In genomic region chr4:1233641-1234277, GRCh38 we compare ENCODE assay signal across 12 cellular contexts. TPM values are rescaled to one million over a fixed set of nuclear protein-coding genes. Genes with fewer than 3 reads are reported as not detected.
DNase-seq lines count a peak whose midpoint lies in the region; ATAC-seq, FAIRE-seq and TF ChIP-seq lines count a peak whose summit lies in the region.
"Had no signal": no experiment of that assay in that cellular context is flagged by ENCODE, and none has a peak within 500 bp of the region (broad histone marks: within the 10 kb centered on the region; RNA-seq: fewer than 3 reads in every experiment).

No MANE protein-coding gene starts in this region.

- in situ Hi-C loops in G401 (cut with HindIII; ENCODE audit: low sequenced_read_pairs) = no loop called here
- in situ Hi-C loops in astrocyte of the cerebellum (cut with HindIII; ENCODE audit: low sequenced_read_pairs) = no loop called here

- no peak for TF ChIP-seq POLR2A in heart left ventricle (IDR thresholded peaks at IDR 0.05)

- H3K36me3 ChIP-seq in heart left ventricle (peaks cover 0 to 96% (median 63%) of the 10 kb centered on the region in 9 donors), pancreas (peaks cover 9 to 54% (median 23%) of the 10 kb centered on the region in 3 donors)

- DNase-seq in G401 (ENCODE audit: low spot score) = peak; percentile 61
- DNase-seq in astrocyte of the cerebellum (ENCODE audit: low read depth) = no peak
- DNase-seq in heart left ventricle = peak in 2 of 5 donors; percentile 45 to 61
- DNase-seq in pancreas = peak in 4 of 6 donors; percentile 4 to 70 (median 37)
- no peak for DNase-seq in pons (ENCODE audit: low spot score)
- DNase-seq: hippocampal formation, NCI-H187 treated with DMSO at 0.1 percent for 48 hours, T-helper 1 cell had no signal

- H3K4me1 ChIP-seq in heart left ventricle (peaks cover 0 to 31% (median 23%) of the 10 kb centered on the region in 12 donors), pancreas (no peaks in the 10 kb centered on the region)

- peak; percentile 22 to 53 (median 48) for ATAC-seq in heart left ventricle
- peak in 3 of 4 donors; percentile 16 to 33 (median 17) for ATAC-seq in pancreas
- ATAC-seq in GM18520 (IDR thresholded peaks at IDR 0.05; ENCODE audit: unreplicated experiment) = no peak
- ATAC-seq in GM21717 (IDR thresholded peaks at IDR 0.05; ENCODE audit: unreplicated experiment) = no peak
- no peak for ATAC-seq in HG02870 (IDR thresholded peaks at IDR 0.05; ENCODE audit: unreplicated experiment)
- ATAC-seq: activated T-helper 17 cell treated with anti-CD3 and anti-CD28 coated beads, Interleukin-2, amount 50 U/mL, for 72 hours had no signal

- H3K27ac ChIP-seq in heart left ventricle (peak overlapping the region in 11 of 12 donors; percentile 9 to 78 (median 50)), pancreas (no peak overlapping the region)

- no peak overlapping the region for H3K4me3 ChIP-seq in astrocyte of the cerebellum (ENCODE audit: low read depth, low read length)
- no peak overlapping the region for H3K4me3 ChIP-seq in heart left ventricle
- no peak overlapping the region for H3K4me3 ChIP-seq in pancreas

- intact Hi-C loops in heart left ventricle (cut with DNase I) = loop anchor here in 1 of 10 donors (5.0 kb wide), 1 partner anchor 66 kb away; no protein-coding TSS in a partner anchor
- intact Hi-C loops in pancreas (cut with DNase I) = no loop called here

- H3K9me3 ChIP-seq in heart left ventricle (no peaks in the 10 kb centered on the region), pancreas (no peaks in the 10 kb centered on the region)

- FAIRE-seq in pancreas (lab: Jason Lieb, UNC) = no peak

- TF ChIP-seq CTCF in astrocyte of the cerebellum (IDR thresholded peaks at IDR 0.05; ENCODE audit: low read depth, low read length, missing control alignments) (peak; percentile 65), heart left ventricle (IDR thresholded peaks at IDR 0.05) (peak in 10 of 12 donors; percentile 17 to 53 (median 35)), pancreas (IDR thresholded peaks at IDR 0.05) (no peak)

- H3K27me3 ChIP-seq in heart left ventricle (no peaks in the 10 kb centered on the region), pancreas (no peaks in the 10 kb centered on the region)

- 43 to 58% (median 53%) methylated on average over 20 to 29 of the region's 29 CpGs for WGBS in heart left ventricle, 4 donors
- WGBS in pancreas, 2 donors = 76 to 79% methylated on average over 29 of the region's 29 CpGs

RNA-seq across cellular contexts. Expression of gene CTBP1, which starts 15.2 kb away (rescaled TPM):
- total RNA-seq in G401 (2014; rRNA removed; shearing (Covaris generic)) = 265 and 287 TPM in 2 replicates
- total RNA-seq in heart left ventricle (100 to 1,000 TPM; 105 to 165 (median 128) TPM), pancreas (100 to 1,000 TPM in 4 of 6 donors, 10 to 100 TPM in 2; 91.5 to 131 (median 108) TPM)
- polyA plus RNA-seq in heart left ventricle (100 to 1,000 TPM in 1 of 2 donors, 10 to 100 TPM in 1; 92.0 to 148 TPM), pancreas (100 to 1,000 TPM; 129 to 131 TPM)

RNA-seq across cellular contexts. Expression of gene MAEA, which starts 55.9 kb away (rescaled TPM):
- total RNA-seq in G401 (2014; rRNA removed; shearing (Covaris generic)) = 52.5 and 54.6 TPM in 2 replicates
- total RNA-seq in heart left ventricle (10 to 100 TPM; 41.5 to 57.2 (median 45.1) TPM), pancreas (10 to 100 TPM; 28.6 to 33.0 (median 31.8) TPM)
- polyA plus RNA-seq in heart left ventricle (10 to 100 TPM; 38.1 to 56.9 TPM), pancreas (10 to 100 TPM; 69.3 to 74.7 TPM)

Comparison
In these comparisons a context has a peak if more than half of its experiments do, and no peak if none do; other contexts are left out.
1. DNase-seq: peak in G401 (single experiment) and pancreas (4 of 6); none in astrocyte of the cerebellum (single experiment) and pons (single experiment).
2. CTCF ChIP-seq: peak in astrocyte of the cerebellum (single experiment) and heart left ventricle (10 of 12); none in pancreas (0 of 4).
3. ATAC-seq: peak in heart left ventricle (4 of 4) and pancreas (3 of 4); none in GM18520 (single experiment), GM21717 (single experiment) and HG02870 (single experiment).
4. H3K27ac ChIP-seq: peak in heart left ventricle (11 of 12); none in pancreas (0 of 4).